In the genomic region with DNA sequence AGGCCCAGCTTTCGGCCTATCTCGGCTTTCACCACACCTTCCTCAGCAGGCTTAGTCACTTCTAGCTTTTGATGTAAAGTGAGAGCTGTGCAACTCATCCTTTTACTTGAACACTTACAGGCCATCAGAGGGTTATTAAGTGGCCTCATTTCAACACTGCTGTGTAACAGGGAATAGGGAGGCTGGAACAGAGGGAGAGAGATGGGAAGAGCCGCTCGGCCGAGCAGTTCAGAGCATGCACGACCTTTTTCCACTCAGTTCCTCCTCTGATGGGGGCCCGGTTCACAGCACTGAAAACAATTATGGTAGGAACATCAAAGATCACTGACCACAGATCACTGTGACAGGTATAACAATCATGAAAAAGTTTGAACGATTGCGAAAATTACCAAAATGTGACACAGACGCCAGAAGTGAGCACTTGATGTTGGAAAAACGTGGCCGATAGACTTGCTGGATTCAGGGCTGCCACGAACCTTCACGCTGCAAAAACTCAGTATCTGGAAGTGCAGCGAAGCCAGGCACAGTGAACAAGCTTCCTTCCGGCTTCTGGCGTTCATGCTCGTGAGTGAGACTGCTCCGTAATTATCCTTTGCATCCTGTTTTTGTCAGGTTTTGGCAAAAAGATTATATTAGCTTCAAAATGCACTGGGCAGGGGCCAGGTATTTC, we compare ENCODE assay signal across 9 cellular contexts. TPM values are rescaled to one million over a fixed set of nuclear protein-coding genes. Genes with fewer than 3 reads are reported as not detected.
DNase-seq lines count a peak whose midpoint lies in the region; ATAC-seq and TF ChIP-seq lines count a peak whose summit lies in the region.
"Had no signal": no experiment of that assay in that cellular context is flagged by ENCODE, and none has a peak within 500 bp of the region (broad histone marks: within the 10 kb centered on the region; RNA-seq: fewer than 3 reads in every experiment).

No MANE protein-coding gene starts in this region.

- H3K27ac Mint-ChIP-seq in activated T-helper 17 cell treated with anti-CD3 and anti-CD28 coated beads, Interleukin-2, amount 50 U/mL, for 72 hours = peak overlapping the region; percentile 61
- H3K27ac Mint-ChIP-seq in naive thymus-derived CD8-positive, alpha-beta T cell = peak overlapping the region; percentile 13 to 92 (median 83)
- H3K27ac Mint-ChIP-seq in HFFc6 = no peak overlapping the region

- H3K4me3 ChIP-seq in GM12864 (ENCODE audit: low read depth, low read length) = peak overlapping the region; percentile 21

- ATAC-seq in GM21825 (IDR thresholded peaks at IDR 0.05; ENCODE audit: unreplicated experiment) (peak; percentile 64), GM21526 (IDR thresholded peaks at IDR 0.05; ENCODE audit: low FRiP score, unreplicated experiment) (no peak), GM18867 (IDR thresholded peaks at IDR 0.05; ENCODE audit: unreplicated experiment) (no peak), HG03025 (IDR thresholded peaks at IDR 0.05; ENCODE audit: low FRiP score, unreplicated experiment) (no peak)
- peak; percentile 97 for ATAC-seq in activated T-helper 17 cell treated with anti-CD3 and anti-CD28 coated beads, Interleukin-2, amount 50 U/mL, for 72 hours (replicated peaks)
- ATAC-seq in naive thymus-derived CD8-positive, alpha-beta T cell = peak; percentile 67 to 68

- no peaks in the 10 kb centered on the region for H3K9me3 Mint-ChIP-seq in activated T-helper 17 cell treated with anti-CD3 and anti-CD28 coated beads, Interleukin-2, amount 50 U/mL, for 72 hours
- no peaks in the 10 kb centered on the region for H3K9me3 Mint-ChIP-seq in naive thymus-derived CD8-positive, alpha-beta T cell
- no peaks in the 10 kb centered on the region for H3K9me3 Mint-ChIP-seq in HFFc6

- no peaks in the 10 kb centered on the region for H3K27me3 Mint-ChIP-seq in activated T-helper 17 cell treated with anti-CD3 and anti-CD28 coated beads, Interleukin-2, amount 50 U/mL, for 72 hours
- H3K27me3 Mint-ChIP-seq in naive thymus-derived CD8-positive, alpha-beta T cell = no peaks in the 10 kb centered on the region
- no peaks in the 10 kb centered on the region; the same call in 1 of the 2 replicates for H3K27me3 Mint-ChIP-seq in HFFc6 (ENCODE audit: insufficient read depth)

- peaks cover 36% of the 10 kb centered on the region for H3K36me3 Mint-ChIP-seq in activated T-helper 17 cell treated with anti-CD3 and anti-CD28 coated beads, Interleukin-2, amount 50 U/mL, for 72 hours (ENCODE audit: low read depth)
- peaks cover 4 to 22% (median 15%) of the 10 kb centered on the region in 3 donors for H3K36me3 Mint-ChIP-seq in naive thymus-derived CD8-positive, alpha-beta T cell
- H3K36me3 Mint-ChIP-seq in HFFc6 (ENCODE audit: low read depth) = peaks cover 26% of the 10 kb centered on the region

- DNase-seq in GM12864 (ENCODE audit: low read depth) = no peak
- peak in 3 of 10 donors; percentile 22 to 45 (median 31) for DNase-seq in naive thymus-derived CD8-positive, alpha-beta T cell
- no peak for DNase-seq in HFFc6
- DNase-seq: NCI-H1694 treated with DMSO at 0.1 percent for 48 hours had no signal

- H3K4me3 Mint-ChIP-seq in activated T-helper 17 cell treated with anti-CD3 and anti-CD28 coated beads, Interleukin-2, amount 50 U/mL, for 72 hours = peak overlapping the region; percentile 68
- peak overlapping the region; percentile 70 to 87 (median 82) for H3K4me3 Mint-ChIP-seq in naive thymus-derived CD8-positive, alpha-beta T cell
- H3K4me3 Mint-ChIP-seq in HFFc6 = no peak overlapping the region

- TF ChIP-seq CTCF in GM12864 (IDR thresholded peaks at IDR 0.05; ENCODE audit: low read depth, low read length, missing control alignments) = no peak
- no peak for TF ChIP-seq CTCF in HFFc6 (IDR thresholded peaks at IDR 0.05)

- POLR2A ChIA-PET in naive thymus-derived CD8-positive, alpha-beta T cell (lab: Charles Lee) = interaction anchor here (0.5 to 2.4 kb wide), 6 partner anchors 10 to 45 kb away, joined by 3 to 10 read pairs (median 4); no protein-coding TSS in a partner anchor

- peaks cover 42% of the 10 kb centered on the region for H3K4me1 Mint-ChIP-seq in activated T-helper 17 cell treated with anti-CD3 and anti-CD28 coated beads, Interleukin-2, amount 50 U/mL, for 72 hours
- H3K4me1 Mint-ChIP-seq in naive thymus-derived CD8-positive, alpha-beta T cell = peaks cover 27 to 53% (median 37%) of the 10 kb centered on the region in 4 donors
- H3K4me1 Mint-ChIP-seq in HFFc6 (ENCODE audit: low read depth) = 0 out of 2 replicates have a peak, but pooled peaks cover 5% of the 10 kb centered on the region

RNA-seq across cellular contexts. Expression of gene AGPAT3, which starts 28.6 kb away (rescaled TPM):
- 10 to 100 TPM; 44.8 to 100.0 TPM for total RNA-seq in activated T-helper 17 cell treated with anti-CD3 and anti-CD28 coated beads, Interleukin-2, amount 50 U/mL, for 72 hours
- 10 to 100 TPM; 59.0 TPM for total RNA-seq in naive thymus-derived CD8-positive, alpha-beta T cell
- 10 to 100 TPM; 10.9 to 18.0 (median 13.2) TPM for polyA plus RNA-seq in naive thymus-derived CD8-positive, alpha-beta T cell
- total RNA-seq in HFFc6 (2021; fragmentation: NEBNext Ultra II Directional; extraction: Animal tissue kit (Norgen Biotek cat#: 25700)) = 100 to 1,000 TPM in 2 of 6 experiments, 10 to 100 TPM in 4; 94.6 to 114 (median 97.8) TPM

Comparison
In these comparisons a context has a peak if more than half of its experiments do, and no peak if none do; other contexts are left out.
1. ATAC-seq: peak in GM21825 (single experiment), activated T-helper 17 cell treated with anti-CD3 and anti-CD28 coated beads, Interleukin-2, amount 50 U/mL, for 72 hours (single experiment) and naive thymus-derived CD8-positive, alpha-beta T cell (2 of 2); none in GM21526 (single experiment), GM18867 (single experiment) and HG03025 (single experiment).